Comparison of ENCODE assay signal across 6 cellular contexts in the genomic region with DNA sequence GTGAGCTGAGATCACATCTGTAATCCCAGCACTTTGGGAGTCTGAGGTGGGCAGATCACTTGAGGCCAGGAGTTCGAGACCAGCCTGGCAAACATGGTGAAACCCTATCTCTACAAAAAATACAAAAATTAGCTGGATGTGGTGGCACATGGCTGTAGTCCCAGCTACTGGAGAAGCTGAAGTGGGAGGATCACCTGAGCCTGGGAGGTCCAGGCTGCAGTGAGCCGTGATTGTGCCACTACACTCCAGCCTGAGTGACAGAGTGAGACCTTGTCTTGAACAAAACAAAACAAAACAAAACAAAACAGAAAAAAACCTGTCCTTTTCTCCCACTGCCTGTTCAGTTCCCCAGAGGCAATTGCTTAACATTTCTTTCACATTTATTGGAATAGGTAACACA. TPM values are rescaled to one million over a fixed set of nuclear protein-coding genes. Genes with fewer than 3 reads are reported as not detected.
DNase-seq lines count a peak whose midpoint lies in the region; FAIRE-seq and TF ChIP-seq lines count a peak whose summit lies in the region.
"Not testable (repeated sequence)": the region's sequence is repeated elsewhere in the genome, so short reads cannot be mapped to it uniquely, and the experiment has no call there.

No MANE protein-coding gene starts in this region.

- not testable (repeated sequence) for FAIRE-seq in H1 (lab: Jason Lieb, UNC)

- H2BK5ac ChIP-seq in H1 (ENCODE audit: low read depth, low read length): not testable (repeated sequence)

- CTCF ChIA-PET in HEK293 (lab: Yijun Ruan, JAX): not testable (repeated sequence)
- CTCF ChIA-PET in H1 (lab: Charles Lee; ENCODE audit: partially characterized antibody): interaction anchor here (0.6 to 2.0 kb wide), 5 partner anchors 10 to 228 kb away, joined by 3 to 9 read pairs (median 5); no protein-coding TSS in a partner anchor

- not testable (repeated sequence) for H3K9me3 ChIP-seq in HEK293 (ENCODE audit: control insufficient read depth, insufficient read depth, low read depth, low read length); H1 (ENCODE audit: insufficient read depth in 2 of 2, low read depth in 1 of 2, low read length in 1 of 2); thyroid gland

- H2AK5ac ChIP-seq in H1 (ENCODE audit: low read depth, low read length): not testable (repeated sequence)

- not testable (repeated sequence) for TF ChIP-seq CTCF in HEK293 (tag by site-specific recombination; IDR thresholded peaks at IDR 0.05); dorsolateral prefrontal cortex (IDR thresholded peaks at IDR 0.05 in 54 of 56, conservative IDR thresholded peaks at IDR 0.05 in 2 of 56; ENCODE audit: low read depth in 1 of 56, partially characterized antibody in 56 of 56); H1 (IDR thresholded peaks at IDR 0.05; ENCODE audit: control extremely low read depth in 1 of 3, insufficient read depth in 1 of 3, low read depth in 1 of 3, low read length in 3 of 3); thyroid gland (IDR thresholded peaks at IDR 0.05)

- not testable (repeated sequence) for H3K27ac ChIP-seq in HEK293 (ENCODE audit: extremely low read depth, low read depth, low read length); H1 (ENCODE audit: low read depth, low read length)
- H3K27ac ChIP-seq in caudate nucleus (ENCODE audit: low read depth, low read length): peak overlapping the region; percentile 40
- H3K27ac ChIP-seq in cingulate gyrus (ENCODE audit: low read depth, low read length): peak overlapping the region; percentile 8
- peak overlapping the region in 30 of 59 donors; percentile 11 to 77 (median 48) for H3K27ac ChIP-seq in dorsolateral prefrontal cortex
- peak overlapping the region in 1 of 3 donors; percentile 17 for H3K27ac ChIP-seq in thyroid gland

- H2BK120ac ChIP-seq in H1 (replicated peaks; ENCODE audit: low read depth, low read length): not testable (repeated sequence)

- not testable (repeated sequence) for H2AFZ ChIP-seq in H1 (ENCODE audit: low read length)

- H2BK12ac ChIP-seq in H1 (ENCODE audit: low read depth, low read length): not testable (repeated sequence)

- TF ChIP-seq POLR2A in H1 (IDR thresholded peaks at IDR 0.05; ENCODE audit: control extremely low read depth in 1 of 2, low read depth in 2 of 2, low read length in 2 of 2); thyroid gland (IDR thresholded peaks at IDR 0.05): not testable (repeated sequence)

- peak overlapping the region; percentile 43 for H3K56ac ChIP-seq in H1 (replicated peaks; ENCODE audit: insufficient read length, low read depth, low read length)

- H3K14ac ChIP-seq in H1 (ENCODE audit: insufficient read length): not testable (repeated sequence)

- WGBS in H1 (ENCODE audit: extremely low coverage in 1 of 2, insufficient coverage in 1 of 2, insufficient read length in 1 of 2, insufficient replicate concordance in 2 of 2, low coverage in 1 of 2, low lambda C conversion rate in 2 of 2, missing lambda C conversion rate in 1 of 2), 2 experiments: 97% methylated on average over 2 of the region's 2 CpGs; no CpG with 5 or more reads in 1 of the 2 experiments
- WGBS in thyroid gland, 2 donors: 48 to 54% methylated on average over 2 of the region's 2 CpGs

- H2BK15ac ChIP-seq in H1 (ENCODE audit: low read length): not testable (repeated sequence)

- DNase-seq in caudate nucleus (lab: John Stamatoyannopoulos, UW); dorsolateral prefrontal cortex; H1 (ENCODE audit: low read depth in 1 of 2, low spot score in 2 of 2): not testable (repeated sequence)
- peak; percentile 73 to 77 for DNase-seq in thyroid gland

- not testable (repeated sequence) for H4K20me1 ChIP-seq in H1 (replicated peaks in 1 of 2; ENCODE audit: control insufficient read depth in 1 of 2, insufficient read depth in 2 of 2, low read length in 2 of 2)

- H3K4me2 ChIP-seq in H1 (ENCODE audit: insufficient read depth in 1 of 2, low read depth in 2 of 2, low read length in 2 of 2): not testable (repeated sequence)

- H3K4me3 ChIP-seq in HEK293 (ENCODE audit: low read depth, low read length); dorsolateral prefrontal cortex; H1 (ENCODE audit: extremely low read depth in 1 of 4, insufficient read depth in 2 of 4, low read depth in 3 of 4, low read length in 4 of 4); thyroid gland (replicated peaks in 1 of 3): not testable (repeated sequence)

- H3K23me2 ChIP-seq in H1 (ENCODE audit: low read depth, low read length): not testable (repeated sequence)

- TF ChIP-seq EP300 in H1 (IDR thresholded peaks at IDR 0.05; ENCODE audit: borderline replicate concordance in 1 of 2, low read depth in 2 of 2, low read length in 2 of 2): not testable (repeated sequence)

- H3K4ac ChIP-seq in H1 (replicated peaks; ENCODE audit: insufficient read length, low read depth, low read length): not testable (repeated sequence)

- H3K79me1 ChIP-seq in H1 (ENCODE audit: low read depth, low read length): not testable (repeated sequence)

- H3K36me3 ChIP-seq in HEK293 (ENCODE audit: control insufficient read depth in 2 of 2, insufficient read depth in 1 of 2, low read length in 2 of 2); H1 (ENCODE audit: control insufficient read depth in 2 of 4, insufficient read depth in 4 of 4, low read length in 3 of 4); thyroid gland: not testable (repeated sequence)

- H4K8ac ChIP-seq in H1 (ENCODE audit: extremely low read depth, insufficient read depth, low read length): not testable (repeated sequence)

- POLR2A ChIA-PET in HEK293 (lab: Yijun Ruan, JAX): interaction anchor here (1.0 kb wide), 1 partner anchor 36 kb away, joined by 5 read pairs; the partner anchor contains the start of gene ZNFX1
- POLR2A ChIA-PET in H1 (lab: Charles Lee; ENCODE audit: partially characterized antibody): interaction anchor here (1.2 to 41.0 kb wide), 2 partner anchors 11 to 30 kb away, joined by 3 to 1132 read pairs; partner anchors contain the start of gene ZNFX1

- TF ChIP-seq RAD21 in H1 (IDR thresholded peaks at IDR 0.05 in 1 of 2, conservative IDR thresholded peaks at IDR 0.05 in 1 of 2; ENCODE audit: low read depth in 2 of 2, low read length in 2 of 2): not testable (repeated sequence)

- intact Hi-C loops in dorsolateral prefrontal cortex (cut with DNase I); thyroid gland (cut with DNase I): not testable (repeated sequence)

- H3K4me1 ChIP-seq in HEK293 (ENCODE audit: control insufficient read depth, insufficient read depth, low read length); H1 (replicated peaks in 1 of 4; ENCODE audit: control insufficient read depth in 3 of 4, insufficient read depth in 4 of 4, low read length in 3 of 4): not testable (repeated sequence)
- peaks cover 11 to 14% of the 10 kb centered on the region in 2 donors for H3K4me1 ChIP-seq in thyroid gland

- not testable (repeated sequence) for H2BK20ac ChIP-seq in H1 (ENCODE audit: low read length)

- not testable (repeated sequence) for H3K18ac ChIP-seq in H1 (ENCODE audit: extremely low read depth, low read length)

- not testable (repeated sequence) for H4K5ac ChIP-seq in H1 (ENCODE audit: insufficient read length, low read depth, low read length)

- H3K27me3 ChIP-seq in dorsolateral prefrontal cortex: peaks cover 0 to 20% (median 3%) of the 10 kb centered on the region in 45 donors
- H3K27me3 ChIP-seq in H1 (replicated peaks in 1 of 4; ENCODE audit: control insufficient read depth in 3 of 4, extremely low read depth in 1 of 4, insufficient read depth in 3 of 4, low read length in 3 of 4): peaks cover 9 to 26% (median 20%) of the 10 kb centered on the region in 4 experiments
- not testable (repeated sequence) for H3K27me3 ChIP-seq in thyroid gland

- not testable (repeated sequence) for H3K23ac ChIP-seq in H1 (ENCODE audit: insufficient read length)

- not testable (repeated sequence) for H3K9ac ChIP-seq in H1 (replicated peaks in 1 of 4; ENCODE audit: extremely low read depth in 1 of 4, low read depth in 3 of 4, low read length in 3 of 4)

- H4K91ac ChIP-seq in H1 (replicated peaks; ENCODE audit: insufficient read length, low read length): not testable (repeated sequence)

- H3K79me2 ChIP-seq in H1 (ENCODE audit: control insufficient read depth in 1 of 2, insufficient read depth in 2 of 2, low read length in 2 of 2): not testable (repeated sequence)

TF ChIP-seq in HEK293, 187 proteins besides CTCF, POLR2A, EP300 and RAD21:
- TF ChIP-seq ZNF394 (tag by site-specific recombination; IDR thresholded peaks at IDR 0.05; ENCODE audit: borderline replicate concordance): peak; percentile 59; the same call in 1 of the 2 replicates

RNA-seq across cellular contexts. Expression of gene ZNFX1, which starts 36.2 kb away (rescaled TPM):
- 10 to 100 TPM; 21.0 to 37.9 (median 26.1) TPM for total RNA-seq in dorsolateral prefrontal cortex
- total RNA-seq in H1 (2021; fragmentation: NEBNext Ultra II Directional; extraction: Animal tissue kit (Norgen Biotek cat#: 25700)): 11.3 and 13.0 TPM in 2 replicates
- polyA plus RNA-seq in H1 (2011; rRNA removed): 3.1 and 3.4 TPM in 2 replicates
- polyA plus RNA-seq in H1 (2011; cell fraction: cytosol; rRNA removed): 3.0 TPM
- 4.0 TPM for polyA plus RNA-seq in H1 (2011; cell fraction: nucleus; rRNA removed)
- 6.4 to 8.0 TPM (median 7.3 TPM) in 4 replicates for polyA plus RNA-seq in H1 (2012, experiment 1 of 2)
- polyA plus RNA-seq in H1 (2012, experiment 2 of 2): 1.5 TPM
- 5.6 TPM for polyA plus RNA-seq in H1 (2013, experiment 1 of 2)
- polyA plus RNA-seq in H1 (2013, experiment 2 of 2): 5.2 TPM
- 9.0 and 12.8 TPM in 2 replicates for polyA minus RNA-seq in H1 (2011; rRNA and poly(A)+ RNA removed)
- polyA minus RNA-seq in H1 (2011; cell fraction: cytosol; rRNA and poly(A)+ RNA removed): 5.4 TPM
- 7.1 TPM for polyA minus RNA-seq in H1 (2011; cell fraction: nucleus; rRNA and poly(A)+ RNA removed)
- 10 to 100 TPM; 39.8 to 52.2 (median 46.3) TPM for total RNA-seq in thyroid gland
